ENCODE assay signal across 8 cellular contexts in genomic region chr16:70685938-70686375, GRCh38. TPM values are rescaled to one million over a fixed set of nuclear protein-coding genes. Genes with fewer than 3 reads are reported as not detected.
DNase-seq lines count a peak whose midpoint lies in the region; ATAC-seq and TF ChIP-seq lines count a peak whose summit lies in the region.

Gene MTSS2 (minus strand): TSS chr16:70686053. CDS start chr16:70685791, 262 bp downstream.

- H2BK12ac ChIP-seq in mesenchymal stem cell (ENCODE audit: low read length in 2 of 2), result peak within 1 kb of the TSS; percentile 95 to 99

- peak within 1 kb of the TSS; percentile 97 for H4K91ac ChIP-seq in mesenchymal stem cell (ENCODE audit: low read length)

- peaks cover 8% of the 10 kb centered on the region for H3K79me1 ChIP-seq in mesenchymal stem cell (replicated peaks; ENCODE audit: low read length, poor library complexity, severe bottlenecking)

- H3K23ac ChIP-seq in mesenchymal stem cell (ENCODE audit: low read length in 2 of 2), result peak within 1 kb of the TSS; percentile 31 to 91

- no peaks in the 10 kb centered on the region for H3K9me2 ChIP-seq in Karpas-422 (replicated peaks; ENCODE audit: insufficient read depth, low read length)

- H3K27me3 ChIP-seq in mesenchymal stem cell (ENCODE audit: control insufficient read depth in 1 of 2, insufficient read depth in 1 of 2, low read length in 2 of 2) (no peaks in the 10 kb centered on the region), suprapubic skin (no peaks in the 10 kb centered on the region), Karpas-422 (ENCODE audit: low read length) (no peaks in the 10 kb centered on the region)

- DNase-seq in NCI-H2081 (lab: John Stamatoyannopoulos, UW) (peak; percentile 60 to 78), NCI-H2081 treated with DMSO at 0.1 percent for 48 hours (lab: John Stamatoyannopoulos, UW) (no peak), NCI-H1092 (lab: John Stamatoyannopoulos, UW) (peak; percentile 77), WTC11 (ENCODE audit: low spot score) (peak; percentile 82), epithelial cell of proximal tubule (ENCODE audit: low read depth) (no peak), mesenchymal stem cell (peak; percentile 91), suprapubic skin (ENCODE audit: low spot score in 2 of 2) (peak in 1 of 2 donors; percentile 93), Karpas-422 (no peak)

- no peaks in the 10 kb centered on the region for H3K27me3 Mint-ChIP-seq in WTC11 (ENCODE audit: low read depth)

- TF ChIP-seq CTCF in WTC11 (IDR thresholded peaks at IDR 0.05) (no peak), epithelial cell of proximal tubule (conservative IDR thresholded peaks at IDR 0.05; ENCODE audit: low read depth, low read length) (no peak), suprapubic skin (IDR thresholded peaks at IDR 0.05) (peak in 1 of 2 donors; percentile 1)

- CTCF ChIA-PET in WTC11 (lab: Charles Lee), result interaction anchor here (3.4 to 4.6 kb wide), 2 partner anchors 52 to 85 kb away, joined by 32 to 43 read pairs; no protein-coding TSS in a partner anchor

- H3K36me3 ChIP-seq in mesenchymal stem cell (ENCODE audit: control insufficient read depth in 1 of 2, insufficient read depth in 2 of 2, low read depth in 1 of 2, low read length in 2 of 2), result peaks cover 3 to 19% of the 10 kb centered on the region in 2 experiments
- no peaks in the 10 kb centered on the region for H3K36me3 ChIP-seq in suprapubic skin
- H3K36me3 ChIP-seq in Karpas-422 (ENCODE audit: insufficient read depth, low read length), result no peaks in the 10 kb centered on the region

- no peaks in the 10 kb centered on the region for H3K79me2 ChIP-seq in Karpas-422 (ENCODE audit: low read length)

- H3K14ac ChIP-seq in mesenchymal stem cell (ENCODE audit: low read length in 2 of 2), result peak within 1 kb of the TSS in 1 of 2 experiments; percentile 85

- peaks cover 64% of the 10 kb centered on the region for H3K4me1 ChIP-seq in mesenchymal stem cell (ENCODE audit: control insufficient read depth, insufficient read depth, low read depth, low read length)
- peaks cover 94% of the 10 kb centered on the region for H3K4me1 ChIP-seq in suprapubic skin
- H3K4me1 ChIP-seq in Karpas-422 (ENCODE audit: low read length), result peaks cover 9% of the 10 kb centered on the region

- H2BK15ac ChIP-seq in mesenchymal stem cell (ENCODE audit: low read depth, poor library complexity, severe bottlenecking), result peak within 1 kb of the TSS; percentile 95

- TF ChIP-seq EP300 in suprapubic skin (IDR thresholded peaks at IDR 0.05), result no peak

- H3K4ac ChIP-seq in mesenchymal stem cell (ENCODE audit: low read depth in 1 of 2, low read length in 2 of 2), result peak within 1 kb of the TSS; percentile 96 to 97

- H4K8ac ChIP-seq in mesenchymal stem cell (ENCODE audit: low read length), result peak within 1 kb of the TSS; percentile 90

- H2AK5ac ChIP-seq in mesenchymal stem cell (ENCODE audit: low read length, severe bottlenecking), result no peak within 1 kb of the TSS

- H3K9ac ChIP-seq in mesenchymal stem cell (ENCODE audit: low read length) (peak within 1 kb of the TSS; percentile 91), Karpas-422 (ENCODE audit: low read length) (no peak within 1 kb of the TSS)

- H2BK5ac ChIP-seq in mesenchymal stem cell (ENCODE audit: low read depth, low read length, poor library complexity, severe bottlenecking), result no peak within 1 kb of the TSS

- peak within 1 kb of the TSS; percentile 65 for H3K4me3 Mint-ChIP-seq in WTC11

- peaks cover 26% of the 10 kb centered on the region for H3K4me1 Mint-ChIP-seq in WTC11

- peak in 1 of 2 donors; percentile 11 for TF ChIP-seq POLR2A in suprapubic skin (IDR thresholded peaks at IDR 0.05)

- H4K20me1 ChIP-seq in Karpas-422 (ENCODE audit: insufficient read depth, low read depth, low read length), result no peaks in the 10 kb centered on the region; the same call in 1 of the 2 replicates

- H3K27ac Mint-ChIP-seq in WTC11, result peak within 1 kb of the TSS; percentile 70

- H2AFZ ChIP-seq in mesenchymal stem cell (ENCODE audit: low read depth, low read length) (peak within 1 kb of the TSS; percentile 8), Karpas-422 (ENCODE audit: low read length) (no peak within 1 kb of the TSS)

- H3K9me3 ChIP-seq in mesenchymal stem cell (ENCODE audit: control insufficient read depth, low read length) (no peaks in the 10 kb centered on the region), suprapubic skin (no peaks in the 10 kb centered on the region), Karpas-422 (ENCODE audit: low read length) (no peaks in the 10 kb centered on the region)

- POLR2A ChIA-PET in WTC11 (lab: Charles Lee), result no interaction called here

- no peaks in the 10 kb centered on the region for H3K9me3 Mint-ChIP-seq in WTC11

- 1% methylated on average over 52 of the region's 72 CpGs for WGBS in mesenchymal stem cell
- WGBS in suprapubic skin, result 0% methylated on average over 1 of the region's 72 CpGs

- peak within 1 kb of the TSS; percentile 92 for H3K4me2 ChIP-seq in mesenchymal stem cell (ENCODE audit: low read length, poor library complexity, severe bottlenecking)
- H3K4me2 ChIP-seq in Karpas-422 (ENCODE audit: low read depth, low read length, poor library complexity, severe bottlenecking), result no peak within 1 kb of the TSS

- peak within 1 kb of the TSS; percentile 93 to 96 for H3K18ac ChIP-seq in mesenchymal stem cell (ENCODE audit: low read depth in 1 of 2, low read length in 2 of 2)

- H2BK120ac ChIP-seq in mesenchymal stem cell (ENCODE audit: low read depth, low read length), result peak within 1 kb of the TSS; percentile 99

- H3K4me3 ChIP-seq in epithelial cell of proximal tubule (ENCODE audit: low read depth, low read length) (peak within 1 kb of the TSS; percentile 84), mesenchymal stem cell (ENCODE audit: insufficient read depth in 1 of 2, low read depth in 1 of 2, low read length in 2 of 2) (peak within 1 kb of the TSS; percentile 81 to 89), suprapubic skin (peak within 1 kb of the TSS; percentile 85), Karpas-422 (ENCODE audit: low read length) (no peak within 1 kb of the TSS)

- H3K27ac ChIP-seq in mesenchymal stem cell (ENCODE audit: low read length, poor library complexity, severe bottlenecking) (no peak within 1 kb of the TSS), suprapubic skin (peak within 1 kb of the TSS; percentile 91), Karpas-422 (ENCODE audit: low read length) (no peak within 1 kb of the TSS)

- ATAC-seq in WTC11, result peak; percentile 55

- H3K36me3 Mint-ChIP-seq in WTC11, result no peaks in the 10 kb centered on the region

TF ChIP-seq in WTC11, 78 proteins besides CTCF, POLR2A, EP300 and RAD21 (continues in another document):
- no peak for TF ChIP-seq ATF1 (CRISPR knock-in tag; IDR thresholded peaks at IDR 0.05)
- no peak for TF ChIP-seq ZNF219 (CRISPR knock-in tag; IDR thresholded peaks at IDR 0.05; ENCODE audit: borderline replicate concordance)
- no peak for TF ChIP-seq ZNF416 (CRISPR knock-in tag; IDR thresholded peaks at IDR 0.05)
- no peak for TF ChIP-seq CDX4 (CRISPR knock-in tag; IDR thresholded peaks at IDR 0.05; ENCODE audit: borderline replicate concordance)
- 0 out of 2 replicates have a peak, but pooled peaks have one; percentile 14 for TF ChIP-seq FOXP1 (CRISPR knock-in tag; IDR thresholded peaks at IDR 0.05; ENCODE audit: borderline replicate concordance)
- no peak for TF ChIP-seq NFATC4 (CRISPR knock-in tag; IDR thresholded peaks at IDR 0.05)
- no peak for TF ChIP-seq JUN (CRISPR knock-in tag; IDR thresholded peaks at IDR 0.05)
- no peak for TF ChIP-seq TEAD4 (CRISPR knock-in tag; IDR thresholded peaks at IDR 0.05)
- TF ChIP-seq E2F1 (CRISPR knock-in tag; IDR thresholded peaks at IDR 0.05), result no peak
- no peak for TF ChIP-seq ERG (CRISPR knock-in tag; IDR thresholded peaks at IDR 0.05)

RNA-seq across cellular contexts. Expression of gene MTSS2, which starts in this region (rescaled TPM):
- 28.3 to 34.9 TPM (median 31.2 TPM) in 3 replicates for total RNA-seq in WTC11 (2021)
- 12.6 and 39.8 TPM in 2 replicates for total RNA-seq in epithelial cell of proximal tubule
- polyA plus RNA-seq in mesenchymal stem cell (2013, experiment 1 of 2), result 105 TPM
- 103 TPM for polyA plus RNA-seq in mesenchymal stem cell (2013, experiment 2 of 2)
- 10 to 100 TPM; 30.1 to 58.7 (median 42.6) TPM for total RNA-seq in suprapubic skin
- total RNA-seq in Karpas-422 (2014; rRNA removed; shearing (Covaris generic); ENCODE audit: low replicate concordance), result 0.15 and 0.47 TPM in 2 replicates

Comparison
In these comparisons a context has a peak if more than half of its experiments do, and no peak if none do; other contexts are left out.
1. DNase-seq: peak in NCI-H2081 (2 of 2), NCI-H1092 (single experiment), WTC11 (single experiment) and mesenchymal stem cell (single experiment); none in NCI-H2081 treated with DMSO at 0.1 percent for 48 hours (single experiment), epithelial cell of proximal tubule (single experiment) and Karpas-422 (single experiment).